In genomic region chr1:62386351-62387121, GRCh38 we compare ENCODE assay signal across 1 cellular context.
TF ChIP-seq lines count a peak whose summit lies in the region.

No MANE protein-coding gene starts in this region.

TF ChIP-seq in HEK293, 187 proteins besides CTCF, POLR2A, EP300 and RAD21 (continued from another document and continues in another):
- TF ChIP-seq, protein P1, sequence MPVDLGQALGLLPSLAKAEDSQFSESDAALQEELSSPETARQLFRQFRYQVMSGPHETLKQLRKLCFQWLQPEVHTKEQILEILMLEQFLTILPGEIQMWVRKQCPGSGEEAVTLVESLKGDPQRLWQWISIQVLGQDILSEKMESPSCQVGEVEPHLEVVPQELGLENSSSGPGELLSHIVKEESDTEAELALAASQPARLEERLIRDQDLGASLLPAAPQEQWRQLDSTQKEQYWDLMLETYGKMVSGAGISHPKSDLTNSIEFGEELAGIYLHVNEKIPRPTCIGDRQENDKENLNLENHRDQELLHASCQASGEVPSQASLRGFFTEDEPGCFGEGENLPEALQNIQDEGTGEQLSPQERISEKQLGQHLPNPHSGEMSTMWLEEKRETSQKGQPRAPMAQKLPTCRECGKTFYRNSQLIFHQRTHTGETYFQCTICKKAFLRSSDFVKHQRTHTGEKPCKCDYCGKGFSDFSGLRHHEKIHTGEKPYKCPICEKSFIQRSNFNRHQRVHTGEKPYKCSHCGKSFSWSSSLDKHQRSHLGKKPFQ (tag by site-specific recombination; IDR thresholded peaks at IDR 0.05): no peak; the same call in 1 of the 2 replicates
- TF ChIP-seq, protein P2, sequence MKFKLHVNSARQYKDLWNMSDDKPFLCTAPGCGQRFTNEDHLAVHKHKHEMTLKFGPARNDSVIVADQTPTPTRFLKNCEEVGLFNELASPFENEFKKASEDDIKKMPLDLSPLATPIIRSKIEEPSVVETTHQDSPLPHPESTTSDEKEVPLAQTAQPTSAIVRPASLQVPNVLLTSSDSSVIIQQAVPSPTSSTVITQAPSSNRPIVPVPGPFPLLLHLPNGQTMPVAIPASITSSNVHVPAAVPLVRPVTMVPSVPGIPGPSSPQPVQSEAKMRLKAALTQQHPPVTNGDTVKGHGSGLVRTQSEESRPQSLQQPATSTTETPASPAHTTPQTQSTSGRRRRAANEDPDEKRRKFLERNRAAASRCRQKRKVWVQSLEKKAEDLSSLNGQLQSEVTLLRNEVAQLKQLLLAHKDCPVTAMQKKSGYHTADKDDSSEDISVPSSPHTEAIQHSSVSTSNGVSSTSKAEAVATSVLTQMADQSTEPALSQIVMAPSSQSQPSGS (tag by site-specific recombination; IDR thresholded peaks at IDR 0.05; ENCODE audit: low read depth): peak; percentile 38; the same call in 1 of the 2 replicates
- TF ChIP-seq ZNF449 (tag by site-specific recombination; IDR thresholded peaks at IDR 0.05) (peak; percentile 47; the same call in 1 of the 2 replicates), ZNF19 (tag by site-specific recombination; IDR thresholded peaks at IDR 0.05; ENCODE audit: low read depth) (no peak), ZFP69B (tag by site-specific recombination; IDR thresholded peaks at IDR 0.05) (peak; percentile 27; the same call in 1 of the 2 replicates), ZNF335 (tag by site-specific recombination; conservative IDR thresholded peaks at IDR 0.05) (peak; percentile 50), ZNF623 (tag by site-specific recombination; IDR thresholded peaks at IDR 0.05) (no peak), GFI1B (tag by site-specific recombination; IDR thresholded peaks at IDR 0.05) (peak; percentile 64; the same call in 1 of the 2 replicates), ZNF202 (tag by site-specific recombination; IDR thresholded peaks at IDR 0.05; ENCODE audit: borderline replicate concordance) (no peak), ZFP3 (tag by site-specific recombination; IDR thresholded peaks at IDR 0.05; ENCODE audit: low read depth) (no peak), ZBTB20 (tag by site-specific recombination; IDR thresholded peaks at IDR 0.05) (no peak), TCF7L2 (IDR thresholded peaks at IDR 0.05; ENCODE audit: borderline replicate concordance, low read depth, low read length) (peak; percentile 88), ZNF174 (tag by site-specific recombination; IDR thresholded peaks at IDR 0.05) (no peak), ZIC2 (tag by site-specific recombination; IDR thresholded peaks at IDR 0.05) (peak; percentile 15; the same call in 1 of the 2 replicates), SP7 (tag by site-specific recombination; IDR thresholded peaks at IDR 0.05) (peak; percentile 92; the same call in 1 of the 2 replicates), ZNF629 (tag by site-specific recombination; IDR thresholded peaks at IDR 0.05) (peak; percentile 59), ZNF654 (tag by site-specific recombination; IDR thresholded peaks at IDR 0.05; ENCODE audit: low read depth) (no peak), ZNF146 (tag by site-specific recombination; IDR thresholded peaks at IDR 0.05) (no peak), ZFHX2 (tag by site-specific recombination; conservative IDR thresholded peaks at IDR 0.05) (peak; percentile 49), MYNN (tag by site-specific recombination; IDR thresholded peaks at IDR 0.05; ENCODE audit: borderline replicate concordance) (no peak), ZNF600 (tag by site-specific recombination; IDR thresholded peaks at IDR 0.05) (no peak), ZNF140 (tag by site-specific recombination; IDR thresholded peaks at IDR 0.05) (no peak), OVOL3 (tag by site-specific recombination; IDR thresholded peaks at IDR 0.05) (peak; percentile 70; the same call in 1 of the 2 replicates), GLI4 (tag by site-specific recombination; IDR thresholded peaks at IDR 0.05) (no peak), ZBTB7A (tag by site-specific recombination; IDR thresholded peaks at IDR 0.05; ENCODE audit: low read depth) (no peak), ZBTB17 (tag by site-specific recombination; IDR thresholded peaks at IDR 0.05) (no peak), GLIS1 (tag by site-specific recombination; IDR thresholded peaks at IDR 0.05) (peak; percentile 89), KLF7 (tag by site-specific recombination; IDR thresholded peaks at IDR 0.05; ENCODE audit: borderline replicate concordance) (no peak; the same call in 1 of the 2 replicates), ZNF830 (tag by site-specific recombination; IDR thresholded peaks at IDR 0.05; ENCODE audit: low read depth) (no peak), SALL2 (tag by site-specific recombination; IDR thresholded peaks at IDR 0.05; ENCODE audit: borderline replicate concordance) (no peak), KLF1 (tag by site-specific recombination; IDR thresholded peaks at IDR 0.05) (no peak), KLF10 (tag by site-specific recombination; IDR thresholded peaks at IDR 0.05) (peak; percentile 70), ZNF645 (tag by site-specific recombination; IDR thresholded peaks at IDR 0.05) (peak; percentile 65; the same call in 1 of the 2 replicates), ZNF510 (tag by site-specific recombination; IDR thresholded peaks at IDR 0.05; ENCODE audit: insufficient replicate concordance) (no peak), ZNF530 (tag by site-specific recombination; IDR thresholded peaks at IDR 0.05; ENCODE audit: low read depth) (no peak), ZNF366 (tag by site-specific recombination; conservative IDR thresholded peaks at IDR 0.05) (peak; percentile 19; the same call in 1 of the 2 replicates), ZNF621 (tag by site-specific recombination; IDR thresholded peaks at IDR 0.05) (no peak), ZBTB8A (tag by site-specific recombination; IDR thresholded peaks at IDR 0.05) (0 out of 2 replicates have a peak, but pooled peaks have one; percentile 31), ZNF544 (tag by site-specific recombination; IDR thresholded peaks at IDR 0.05) (no peak), ZNF707 (tag by site-specific recombination; IDR thresholded peaks at IDR 0.05) (no peak), ZNF350 (tag by site-specific recombination; IDR thresholded peaks at IDR 0.05) (no peak), ZNF837 (tag by site-specific recombination; IDR thresholded peaks at IDR 0.05) (no peak), BCL11B (tag by site-specific recombination; IDR thresholded peaks at IDR 0.05; ENCODE audit: low read depth) (peak; percentile 76), ZNF558 (tag by site-specific recombination; IDR thresholded peaks at IDR 0.05) (peak; percentile 63; the same call in 1 of the 2 replicates), ZNF792 (tag by site-specific recombination; IDR thresholded peaks at IDR 0.05) (no peak), ZNF423 (tag by site-specific recombination; IDR thresholded peaks at IDR 0.05) (no peak)
- TF ChIP-seq, protein P3, sequence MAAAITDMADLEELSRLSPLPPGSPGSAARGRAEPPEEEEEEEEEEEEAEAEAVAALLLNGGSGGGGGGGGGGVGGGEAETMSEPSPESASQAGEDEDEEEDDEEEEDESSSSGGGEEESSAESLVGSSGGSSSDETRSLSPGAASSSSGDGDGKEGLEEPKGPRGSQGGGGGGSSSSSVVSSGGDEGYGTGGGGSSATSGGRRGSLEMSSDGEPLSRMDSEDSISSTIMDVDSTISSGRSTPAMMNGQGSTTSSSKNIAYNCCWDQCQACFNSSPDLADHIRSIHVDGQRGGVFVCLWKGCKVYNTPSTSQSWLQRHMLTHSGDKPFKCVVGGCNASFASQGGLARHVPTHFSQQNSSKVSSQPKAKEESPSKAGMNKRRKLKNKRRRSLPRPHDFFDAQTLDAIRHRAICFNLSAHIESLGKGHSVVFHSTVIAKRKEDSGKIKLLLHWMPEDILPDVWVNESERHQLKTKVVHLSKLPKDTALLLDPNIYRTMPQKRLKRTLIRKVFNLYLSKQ (tag by site-specific recombination; IDR thresholded peaks at IDR 0.05; ENCODE audit: borderline replicate concordance): no peak
- TF ChIP-seq, protein P4, sequence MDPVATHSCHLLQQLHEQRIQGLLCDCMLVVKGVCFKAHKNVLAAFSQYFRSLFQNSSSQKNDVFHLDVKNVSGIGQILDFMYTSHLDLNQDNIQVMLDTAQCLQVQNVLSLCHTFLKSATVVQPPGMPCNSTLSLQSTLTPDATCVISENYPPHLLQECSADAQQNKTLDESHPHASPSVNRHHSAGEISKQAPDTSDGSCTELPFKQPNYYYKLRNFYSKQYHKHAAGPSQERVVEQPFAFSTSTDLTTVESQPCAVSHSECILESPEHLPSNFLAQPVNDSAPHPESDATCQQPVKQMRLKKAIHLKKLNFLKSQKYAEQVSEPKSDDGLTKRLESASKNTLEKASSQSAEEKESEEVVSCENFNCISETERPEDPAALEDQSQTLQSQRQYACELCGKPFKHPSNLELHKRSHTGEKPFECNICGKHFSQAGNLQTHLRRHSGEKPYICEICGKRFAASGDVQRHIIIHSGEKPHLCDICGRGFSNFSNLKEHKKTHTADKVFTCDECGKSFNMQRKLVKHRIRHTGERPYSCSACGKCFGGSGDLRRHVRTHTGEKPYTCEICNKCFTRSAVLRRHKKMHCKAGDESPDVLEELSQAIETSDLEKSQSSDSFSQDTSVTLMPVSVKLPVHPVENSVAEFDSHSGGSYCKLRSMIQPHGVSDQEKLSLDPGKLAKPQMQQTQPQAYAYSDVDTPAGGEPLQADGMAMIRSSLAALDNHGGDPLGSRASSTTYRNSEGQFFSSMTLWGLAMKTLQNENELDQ (tag by site-specific recombination; IDR thresholded peaks at IDR 0.05; ENCODE audit: low read depth): no peak
- TF ChIP-seq, protein P5, sequence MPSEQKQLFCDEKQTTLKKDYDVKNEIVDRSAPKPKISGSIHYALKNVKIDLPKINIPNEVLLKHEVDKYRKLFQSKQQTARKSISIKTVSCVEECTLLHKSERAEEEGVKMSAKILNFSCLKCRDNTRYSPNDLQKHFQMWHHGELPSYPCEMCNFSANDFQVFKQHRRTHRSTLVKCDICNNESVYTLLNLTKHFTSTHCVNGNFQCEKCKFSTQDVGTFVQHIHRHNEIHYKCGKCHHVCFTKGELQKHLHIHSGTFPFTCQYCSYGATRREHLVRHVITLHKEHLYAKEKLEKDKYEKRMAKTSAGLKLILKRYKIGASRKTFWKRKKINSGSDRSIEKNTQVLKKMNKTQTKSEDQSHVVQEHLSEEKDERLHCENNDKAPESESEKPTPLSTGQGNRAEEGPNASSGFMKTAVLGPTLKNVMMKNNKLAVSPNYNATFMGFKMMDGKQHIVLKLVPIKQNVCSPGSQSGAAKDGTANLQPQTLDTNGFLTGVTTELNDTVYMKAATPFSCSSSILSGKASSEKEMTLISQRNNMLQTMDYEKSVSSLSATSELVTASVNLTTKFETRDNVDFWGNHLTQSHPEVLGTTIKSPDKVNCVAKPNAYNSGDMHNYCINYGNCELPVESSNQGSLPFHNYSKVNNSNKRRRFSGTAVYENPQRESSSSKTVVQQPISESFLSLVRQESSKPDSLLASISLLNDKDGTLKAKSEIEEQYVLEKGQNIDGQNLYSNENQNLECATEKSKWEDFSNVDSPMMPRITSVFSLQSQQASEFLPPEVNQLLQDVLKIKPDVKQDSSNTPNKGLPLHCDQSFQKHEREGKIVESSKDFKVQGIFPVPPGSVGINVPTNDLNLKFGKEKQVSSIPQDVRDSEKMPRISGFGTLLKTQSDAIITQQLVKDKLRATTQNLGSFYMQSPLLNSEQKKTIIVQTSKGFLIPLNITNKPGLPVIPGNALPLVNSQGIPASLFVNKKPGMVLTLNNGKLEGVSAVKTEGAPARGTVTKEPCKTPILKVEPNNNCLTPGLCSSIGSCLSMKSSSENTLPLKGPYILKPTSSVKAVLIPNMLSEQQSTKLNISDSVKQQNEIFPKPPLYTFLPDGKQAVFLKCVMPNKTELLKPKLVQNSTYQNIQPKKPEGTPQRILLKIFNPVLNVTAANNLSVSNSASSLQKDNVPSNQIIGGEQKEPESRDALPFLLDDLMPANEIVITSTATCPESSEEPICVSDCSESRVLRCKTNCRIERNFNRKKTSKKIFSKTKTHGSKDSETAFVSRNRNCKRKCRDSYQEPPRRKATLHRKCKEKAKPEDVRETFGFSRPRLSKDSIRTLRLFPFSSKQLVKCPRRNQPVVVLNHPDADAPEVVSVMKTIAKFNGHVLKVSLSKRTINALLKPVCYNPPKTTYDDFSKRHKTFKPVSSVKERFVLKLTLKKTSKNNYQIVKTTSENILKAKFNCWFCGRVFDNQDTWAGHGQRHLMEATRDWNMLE (tag by site-specific recombination; conservative IDR thresholded peaks at IDR 0.05; ENCODE audit: low read depth): 0 out of 2 replicates have a peak, but pooled peaks have one; percentile 35
